ENCODE assay signal across 11 cellular contexts in the genomic region with DNA sequence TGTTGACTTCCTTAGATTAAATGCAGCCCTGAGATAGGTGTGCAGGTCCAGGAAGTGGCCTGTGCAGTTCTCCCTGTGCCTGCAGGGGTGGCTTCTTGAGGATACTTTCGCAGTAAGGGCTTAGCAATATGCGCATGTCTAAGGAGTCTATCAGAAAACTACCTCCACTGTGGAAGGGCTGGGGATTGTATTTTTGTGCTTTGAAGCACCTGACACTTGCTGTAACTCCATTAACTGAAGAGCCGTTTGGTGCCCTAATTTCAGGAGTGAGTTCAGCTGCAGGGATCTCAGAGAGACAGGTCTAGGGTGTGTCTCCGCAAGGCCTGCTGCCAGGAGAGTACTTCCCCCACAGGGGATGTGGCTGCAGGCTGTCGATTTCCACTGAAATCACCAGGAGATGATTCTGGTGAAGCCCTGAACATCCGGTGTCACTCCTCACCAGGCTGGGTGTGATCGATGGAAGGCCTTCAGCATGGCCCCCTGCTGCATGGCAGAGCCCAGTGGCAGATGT. TPM values are rescaled to one million over a fixed set of nuclear protein-coding genes. Genes with fewer than 3 reads are reported as not detected.
DNase-seq lines count a peak whose midpoint lies in the region; ATAC-seq and TF ChIP-seq lines count a peak whose summit lies in the region.
"Had no signal": no experiment of that assay in that cellular context is flagged by ENCODE, and none has a peak within 500 bp of the region (broad histone marks: within the 10 kb centered on the region; RNA-seq: fewer than 3 reads in every experiment).

No MANE protein-coding gene starts in this region.

- intact Hi-C loops in left ventricle myocardium inferior (cut with micrococcal nuclease) = no loop called here

- H3K4me1 Mint-ChIP-seq in CD8-positive, alpha-beta memory T cell = peaks cover 1 to 41% (median 35%) of the 10 kb centered on the region in 3 donors
- H3K4me1 Mint-ChIP-seq in effector memory CD8-positive, alpha-beta T cell (ENCODE audit: low read depth in 2 of 2) = peaks cover 62 to 81% of the 10 kb centered on the region in 2 donors

- H3K4me1 ChIP-seq in CD8-positive, alpha-beta memory T cell (ENCODE audit: insufficient read depth, low read length) = peaks cover 99% of the 10 kb centered on the region
- no peaks in the 10 kb centered on the region for H3K4me1 ChIP-seq in left ventricle myocardium inferior

- no peak overlapping the region for H3K27ac Mint-ChIP-seq in CD8-positive, alpha-beta memory T cell
- no peak overlapping the region for H3K27ac Mint-ChIP-seq in effector memory CD8-positive, alpha-beta T cell
- H3K27ac Mint-ChIP-seq: progenitor cell of endocrine pancreas had no signal

- peaks cover 12% of the 10 kb centered on the region for H3K36me3 ChIP-seq in CD8-positive, alpha-beta memory T cell (ENCODE audit: insufficient read depth, low read length)
- no peaks in the 10 kb centered on the region for H3K36me3 ChIP-seq in left ventricle myocardium inferior

- ATAC-seq in GM21528 (IDR thresholded peaks at IDR 0.05; ENCODE audit: low FRiP score, unreplicated experiment) = peak; percentile 29
- peak; percentile 41 for ATAC-seq in effector memory CD8-positive, alpha-beta T cell (replicated peaks)

- 0 out of 2 replicates have a peak, but pooled peaks have one; percentile 15 for TF ChIP-seq POLR2A in Raji (IDR thresholded peaks at IDR 0.05; ENCODE audit: insufficient read depth, low read depth, low read length)

- no peaks in the 10 kb centered on the region for H3K27me3 ChIP-seq in CD8-positive, alpha-beta memory T cell (ENCODE audit: insufficient read depth, low read length, poor library complexity, severe bottlenecking)
- H3K27me3 ChIP-seq in left ventricle myocardium inferior (ENCODE audit: low read depth) = peaks cover 54% of the 10 kb centered on the region

- POLR2A ChIA-PET in CD8-positive, alpha-beta memory T cell (lab: Charles Lee) = interaction anchor here (0.7 to 8.1 kb wide), 9 partner anchors 6 to 175 kb away, joined by 4 to 136 read pairs (median 7); a partner anchor contains a TSS

- CTCF ChIA-PET in CD8-positive, alpha-beta memory T cell (lab: Charles Lee) = interaction anchor here (1.9 to 40.0 kb wide), 8 partner anchors 9 to 134 kb away, joined by 6 to 815 read pairs (median 20); a partner anchor contains a TSS

- peak overlapping the region; percentile 64 for H3K27ac ChIP-seq in CD8-positive, alpha-beta memory T cell (ENCODE audit: low read depth, low read length)
- H3K27ac ChIP-seq in left ventricle myocardium inferior (replicated peaks) = no peak overlapping the region

- peak; percentile 51 to 75 (median 67) for DNase-seq in CD8-positive, alpha-beta memory T cell
- peak in 2 of 3 experiments; percentile 52 to 54 for DNase-seq in effector memory CD8-positive, alpha-beta T cell
- DNase-seq in NCI-H226 = no peak
- no peak for DNase-seq in left ventricle myocardium inferior
- DNase-seq in GM03348 (ENCODE audit: low spot score) = no peak
- no peak for DNase-seq in NCI-H1694 treated with DMSO at 0.1 percent for 48 hours (lab: John Stamatoyannopoulos, UW)
- DNase-seq: IMR-90 had no signal

- H3K9me3 ChIP-seq in CD8-positive, alpha-beta memory T cell (ENCODE audit: low read length) = no peaks in the 10 kb centered on the region
- H3K9me3 ChIP-seq in left ventricle myocardium inferior (replicated peaks) = no peaks in the 10 kb centered on the region

- H3K36me3 Mint-ChIP-seq in CD8-positive, alpha-beta memory T cell = peaks cover 7 to 49% (median 10%) of the 10 kb centered on the region in 3 donors
- H3K36me3 Mint-ChIP-seq in effector memory CD8-positive, alpha-beta T cell (ENCODE audit: insufficient read depth) = peaks cover 65% of the 10 kb centered on the region

- TF ChIP-seq CTCF in left ventricle myocardium inferior (IDR thresholded peaks at IDR 0.05; ENCODE audit: borderline replicate concordance) = no peak

- H3K27me3 Mint-ChIP-seq in CD8-positive, alpha-beta memory T cell = peaks cover 0 to 2% of the 10 kb centered on the region in 2 donors
- H3K27me3 Mint-ChIP-seq in effector memory CD8-positive, alpha-beta T cell = no peaks in the 10 kb centered on the region

- H3K4me3 ChIP-seq in CD8-positive, alpha-beta memory T cell (ENCODE audit: low read length) = peak overlapping the region; percentile 10
- no peak overlapping the region for H3K4me3 ChIP-seq in left ventricle myocardium inferior

- H3K4me3 Mint-ChIP-seq in CD8-positive, alpha-beta memory T cell = peak overlapping the region in 1 of 7 donors; percentile 31
- H3K4me3 Mint-ChIP-seq in effector memory CD8-positive, alpha-beta T cell = no peak overlapping the region

- no peaks in the 10 kb centered on the region for H3K9me3 Mint-ChIP-seq in CD8-positive, alpha-beta memory T cell
- no peaks in the 10 kb centered on the region for H3K9me3 Mint-ChIP-seq in effector memory CD8-positive, alpha-beta T cell

RNA-seq across cellular contexts. Expression of a gene that starts 35.5 kb away (rescaled TPM):
- 100 to 1,000 TPM; 225 to 226 TPM for total RNA-seq in CD8-positive, alpha-beta memory T cell
- polyA plus RNA-seq in CD8-positive, alpha-beta memory T cell = 238 TPM
- total RNA-seq in left ventricle myocardium inferior = 2.1 TPM
- total RNA-seq: fibroblast of villous mesenchyme, IMR-90 had no signal
- polyA plus RNA-seq: IMR-90 had no signal

Comparison
In these comparisons a context has a peak if more than half of its experiments do, and no peak if none do; other contexts are left out.
1. DNase-seq: peak in CD8-positive, alpha-beta memory T cell (5 of 5) and effector memory CD8-positive, alpha-beta T cell (2 of 3); none in NCI-H226 (single experiment), left ventricle myocardium inferior (single experiment), GM03348 (single experiment) and NCI-H1694 treated with DMSO at 0.1 percent for 48 hours (single experiment).
2. RNA of a gene that starts 35.5 kb away (total RNA-seq): 225 to 226 TPM in CD8-positive, alpha-beta memory T cell; 2.1 TPM in left ventricle myocardium inferior (single experiment); every median in the first group is over 10 times any median in the second.